Comparison of ENCODE assay signal across 1 cellular context in the genomic region with DNA sequence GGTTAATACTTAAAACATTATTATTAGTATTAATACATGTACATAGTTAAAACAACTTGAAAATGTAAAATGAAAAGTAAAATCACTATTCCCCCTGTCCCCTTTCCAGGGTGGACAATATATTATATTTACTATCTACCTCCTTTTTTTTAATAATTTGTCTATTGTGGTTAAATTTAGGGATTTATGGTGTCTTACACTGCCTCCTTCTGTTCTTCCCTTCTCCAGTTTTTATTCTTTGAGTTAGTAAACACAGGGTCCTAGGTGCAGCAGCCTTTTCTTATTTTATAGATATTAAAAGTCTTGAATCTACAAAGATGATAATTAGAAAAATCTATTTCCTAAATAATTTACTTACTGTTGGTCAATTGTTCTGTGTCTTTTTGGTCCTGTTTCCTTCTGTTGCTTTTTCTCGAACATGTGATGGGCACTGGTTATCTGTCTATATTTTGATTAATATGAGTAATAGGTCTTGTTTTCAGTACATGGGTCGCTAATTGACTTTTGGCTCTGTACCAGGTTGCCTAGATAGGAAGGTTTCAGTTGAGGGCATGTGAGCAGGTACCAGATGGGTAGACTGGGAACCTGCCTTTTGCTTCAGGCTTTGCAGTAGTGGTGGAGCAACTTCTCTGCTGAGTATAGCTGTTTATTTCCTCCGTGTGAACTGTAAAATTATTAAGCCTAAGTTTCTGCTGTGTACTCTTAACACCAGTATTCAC.
TF ChIP-seq lines count a peak whose summit lies in the region.

No MANE protein-coding gene starts in this region.

TF ChIP-seq in HepG2, 621 proteins besides CTCF, POLR2A, EP300 and RAD21:
- TF ChIP-seq TBX3 (IDR thresholded peaks at IDR 0.05; ENCODE audit: borderline replicate concordance): no peak
- TF ChIP-seq, protein P1, sequence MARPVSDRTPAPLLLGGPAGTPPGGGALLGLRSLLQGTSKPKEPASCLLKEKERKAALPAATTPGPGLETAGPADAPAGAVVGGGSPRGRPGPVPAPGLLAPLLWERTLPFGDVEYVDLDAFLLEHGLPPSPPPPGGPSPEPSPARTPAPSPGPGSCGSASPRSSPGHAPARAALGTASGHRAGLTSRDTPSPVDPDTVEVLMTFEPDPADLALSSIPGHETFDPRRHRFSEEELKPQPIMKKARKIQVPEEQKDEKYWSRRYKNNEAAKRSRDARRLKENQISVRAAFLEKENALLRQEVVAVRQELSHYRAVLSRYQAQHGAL (CRISPR knock-in tag; IDR thresholded peaks at IDR 0.05; ENCODE audit: not compliant biosample characterization): peak; percentile 21
TF ChIP-seq in HepG2: peak in this region for 1.
